Comparison of ENCODE assay signal across 8 cellular contexts in the genomic region with DNA sequence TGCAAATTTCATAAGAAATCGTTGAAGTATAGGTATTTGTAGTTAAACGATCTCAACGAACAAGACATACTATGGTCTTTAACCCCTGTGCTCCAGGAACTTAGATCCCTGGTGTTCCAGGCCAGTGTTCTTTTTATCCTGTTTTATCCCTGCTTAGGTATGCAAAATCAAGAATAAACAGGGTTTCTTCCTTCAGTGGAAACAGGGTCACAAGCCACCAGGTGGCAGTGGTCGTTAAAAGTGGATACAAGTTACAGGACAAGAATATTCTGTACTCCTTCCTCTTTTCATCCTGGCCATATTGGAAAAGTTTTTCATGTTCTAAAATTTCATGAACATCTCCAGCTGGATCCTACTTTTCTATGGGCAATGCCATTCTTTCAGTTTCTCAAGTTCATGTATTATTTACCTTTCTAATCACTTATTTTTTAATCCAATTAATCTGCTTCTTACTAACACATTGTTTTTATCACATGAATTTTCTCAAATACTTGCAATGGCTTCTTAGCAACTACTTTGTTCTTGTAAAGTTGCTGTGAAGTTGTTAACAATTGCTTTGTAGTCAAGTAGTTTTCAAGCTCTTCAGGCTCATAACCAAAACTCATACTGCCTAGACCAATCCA. TPM values are rescaled to one million over a fixed set of nuclear protein-coding genes. Genes with fewer than 3 reads are reported as not detected.
DNase-seq lines count a peak whose midpoint lies in the region; ATAC-seq, FAIRE-seq and TF ChIP-seq lines count a peak whose summit lies in the region.

No MANE protein-coding gene starts in this region.

- H3K4me1 ChIP-seq in Panc1 (ENCODE audit: control insufficient read depth, insufficient read depth, low read length) (peaks cover 5% of the 10 kb centered on the region; the same call in 1 of the 2 replicates), iPS DF 6.9 (ENCODE audit: control insufficient read depth, insufficient read depth, low read length) (peaks cover 2% of the 10 kb centered on the region; the same call in 1 of the 2 replicates), spleen (peaks cover 0 to 1% (median 0%) of the 10 kb centered on the region in 6 donors)

- POLR2A ChIA-PET in Panc1 (lab: Charles Lee), result no interaction called here

- intact Hi-C loops in Panc1 (cut with micrococcal nuclease; ENCODE audit: unreplicated experiment) (loop anchor here (1.0 to 10.0 kb wide), 3 partner anchors 142 to 837 kb away; a partner anchor contains a TSS), spleen (cut with DNase I; ENCODE audit: low total_unique reads) (no loop called here)

- in situ Hi-C loops in Panc1 (cut with HindIII; ENCODE audit: low pct_unique_long_range_greater_than_20kb, low sequenced_read_pairs), result no loop called here

- H3K27ac ChIP-seq in Panc1 (ENCODE audit: low read length) (no peak overlapping the region), iPS DF 6.9 (ENCODE audit: low read length) (no peak overlapping the region), spleen (no peak overlapping the region)

- H3K4me3 ChIP-seq in Panc1 (ENCODE audit: low read depth in 2 of 2, low read length in 2 of 2) (no peak overlapping the region), iPS DF 6.9 (ENCODE audit: low read length) (no peak overlapping the region), spleen (no peak overlapping the region)

- H3K27me3 ChIP-seq in Panc1 (ENCODE audit: control insufficient read depth, insufficient read depth, low read length) (no peaks in the 10 kb centered on the region), iPS DF 6.9 (ENCODE audit: control insufficient read depth, insufficient read depth, low read length) (no peaks in the 10 kb centered on the region), spleen (replicated peaks in 1 of 7) (no peaks in the 10 kb centered on the region)

- TF ChIP-seq CTCF in Panc1 (IDR thresholded peaks at IDR 0.05), result peak; percentile 69; the same call in 1 of the 2 replicates
- peak in 8 of 11 experiments; percentile 35 to 67 (median 54) for TF ChIP-seq CTCF in spleen (IDR thresholded peaks at IDR 0.05 in 8 of 11, conservative IDR thresholded peaks at IDR 0.05 in 3 of 11)

- BruUV-seq in Panc1 (replicated peaks; lab: Mats Ljungman, UMichigan), result no TSS peak

- TF ChIP-seq POLR2A in spleen (IDR thresholded peaks at IDR 0.05), result no peak

- no CpG with 5 or more reads among the region's 4 CpGs for WGBS in iPS DF 6.9 (ENCODE audit: insufficient coverage, insufficient read length)
- WGBS in spleen, 5 donors, result 36 to 46% (median 42%) methylated on average over 4 of the region's 4 CpGs

- ATAC-seq in Panc1, result peak; percentile 76
- ATAC-seq in GM18867 (IDR thresholded peaks at IDR 0.05; ENCODE audit: unreplicated experiment), result no peak

- DNase-seq in activated CD8-positive, alpha-beta memory T cell treated with anti-CD3 and anti-CD28 coated beads, Interleukin-2, amount 50 U/mL, for 4 hours, result peak; percentile 29
- no peak for DNase-seq in activated CD8-positive, alpha-beta memory T cell treated with anti-CD3 and anti-CD28 coated beads for 24 hours
- DNase-seq in HTR-8/SVneo (ENCODE audit: insufficient read length, low spot score), result peak; percentile 48
- no peak for DNase-seq in Panc1 (ENCODE audit: low read depth, low spot score)
- DNase-seq in astrocyte of the hippocampus (ENCODE audit: low read depth, low spot score), result peak; percentile 83
- peak; percentile 29 for DNase-seq in iPS DF 6.9 (ENCODE audit: low read depth, low spot score)
- no peak for DNase-seq in spleen

- no peaks in the 10 kb centered on the region for H3K36me3 ChIP-seq in Panc1 (ENCODE audit: control insufficient read depth, insufficient read depth, low read length)
- H3K36me3 ChIP-seq in iPS DF 6.9 (ENCODE audit: control insufficient read depth, insufficient read depth, low read length), result no peaks in the 10 kb centered on the region
- H3K36me3 ChIP-seq in spleen, result no peaks in the 10 kb centered on the region

- CTCF ChIA-PET in Panc1 (lab: Charles Lee), result interaction anchor here (0.7 kb wide), 1 partner anchor 821 kb away, joined by 8 read pairs; no protein-coding TSS in a partner anchor

- FAIRE-seq in HTR-8/SVneo (lab: Jason Lieb, UNC), result no peak

- no peaks in the 10 kb centered on the region for H3K9me3 ChIP-seq in Panc1 (ENCODE audit: control insufficient read depth, insufficient read depth, low read depth, low read length)
- no peaks in the 10 kb centered on the region for H3K9me3 ChIP-seq in iPS DF 6.9 (ENCODE audit: control insufficient read depth, insufficient read depth, low read length)
- no peaks in the 10 kb centered on the region for H3K9me3 ChIP-seq in spleen

RNA-seq across cellular contexts. Expression of a gene that starts 16.4 kb away (rescaled TPM):
- total RNA-seq in Panc1 (2021; ENCODE audit: unreplicated experiment) (4.1 TPM), spleen (10 to 100 TPM; 31.2 to 74.2 (median 52.2) TPM)
- polyA plus RNA-seq in Panc1 (2012; ENCODE audit: insufficient read length), result 3.7 TPM
- polyA plus RNA-seq in spleen, result 10 to 100 TPM; 38.4 to 40.4 (median 40.2) TPM

Comparison
In these comparisons a context has a peak if more than half of its experiments do, and no peak if none do; other contexts are left out.
1. DNase-seq: peak in activated CD8-positive, alpha-beta memory T cell treated with anti-CD3 and anti-CD28 coated beads, Interleukin-2, amount 50 U/mL, for 4 hours (single experiment), HTR-8/SVneo (single experiment), astrocyte of the hippocampus (single experiment) and iPS DF 6.9 (single experiment); none in activated CD8-positive, alpha-beta memory T cell treated with anti-CD3 and anti-CD28 coated beads for 24 hours (single experiment), Panc1 (single experiment) and spleen (single experiment).